In genomic region chr14:71576472-71576871, GRCh38 we compare ENCODE assay signal across 22 cellular contexts.
"Had no signal": no experiment of that assay in that cellular context is flagged by ENCODE, and none has a peak within 500 bp of the region (broad histone marks: within the 10 kb centered on the region; RNA-seq: fewer than 3 reads in every experiment).

No MANE protein-coding gene starts in this region.

- ATAC-seq: activated CD8-positive, alpha-beta T cell treated with anti-CD3 and anti-CD28 coated beads for 36 hours; activated T-cell treated with anti-CD3 and anti-CD28 coated beads, Interleukin-2, amount 50 U/mL, for 72 hours; body of pancreas; T-helper 17 cell had no signal

- H3K27ac ChIP-seq: ascending aorta, body of pancreas had no signal

- H3K27me3 ChIP-seq: ascending aorta, body of pancreas, MG63 had no signal

- H3K9me3 Mint-ChIP-seq: activated B cell treated with CpG ODN at 0.5 μM for 24 hours; activated CD8-positive, alpha-beta T cell treated with anti-CD3 and anti-CD28 coated beads for 36 hours; activated T-cell treated with anti-CD3 and anti-CD28 coated beads, Interleukin-2, amount 50 U/mL, for 72 hours; activated T-helper 2 cell treated with anti-CD3 and anti-CD28 coated beads, Interferon-gamma antibody, Interleukin-2, Interleukin-4, amounts not matched to agents 10 μg/mL and 5 μg/mL and 100 μg/mL, durations not matched to agents 14 hours and 24 hours and 36 hours; IgD-negative memory B cell had no signal

- H3K36me3 ChIP-seq: ascending aorta, MG63 had no signal

- H3K27ac Mint-ChIP-seq: activated B cell treated with CpG ODN at 0.5 μM for 24 hours; activated CD8-positive, alpha-beta T cell treated with anti-CD3 and anti-CD28 coated beads for 36 hours; activated T-helper 2 cell treated with anti-CD3 and anti-CD28 coated beads, Interferon-gamma antibody, Interleukin-2, Interleukin-4, amounts not matched to agents 10 μg/mL and 5 μg/mL and 100 μg/mL, durations not matched to agents 14 hours and 24 hours and 36 hours; T-helper 17 cell had no signal

- H3K27me3 Mint-ChIP-seq: activated B cell treated with CpG ODN at 0.5 μM for 24 hours; activated CD8-positive, alpha-beta T cell treated with anti-CD3 and anti-CD28 coated beads for 36 hours; IgD-negative memory B cell; T-helper 17 cell had no signal

- H3K4me3 ChIP-seq: ascending aorta, body of pancreas, MG63 had no signal

- H3K9me3 ChIP-seq: ascending aorta, body of pancreas, MG63 had no signal

- DNase-seq: activated B cell treated with CpG ODN at 0.5 μM for 24 hours; activated CD8-positive, alpha-beta memory T cell treated with anti-CD3 and anti-CD28 coated beads, Interleukin-2, amount 50 U/mL, for 4 hours; activated CD8-positive, alpha-beta T cell treated with anti-CD3 and anti-CD28 coated beads for 36 hours; activated gamma-delta T cell treated with Interleukin-2 at 50 U/mL for 16 hours; activated naive CD4-positive, alpha-beta T cell treated with anti-CD3 and anti-CD28 coated beads, Interleukin-2, amount 50 U/mL, for 16 hours; activated T-cell treated with anti-CD3 and anti-CD28 coated beads, Interleukin-2, amount 50 U/mL, for 72 hours; amniotic stem cell; body of pancreas; KG1; MG63; MV-4-11; NCI-H1092 treated with DMSO at 0.1 percent for 48 hours; NCI-H1417 treated with DMSO at 0.1 percent for 48 hours; NCI-H187; NCI-H2081 treated with DMSO at 0.1 percent for 48 hours; NCI-H446; SHP77 treated with DMSO at 0.1 percent for 48 hours; T-helper 17 cell; T-helper 9 cell had no signal

- H3K4me3 Mint-ChIP-seq: activated B cell treated with CpG ODN at 0.5 μM for 24 hours; activated CD8-positive, alpha-beta T cell treated with anti-CD3 and anti-CD28 coated beads for 36 hours; activated T-cell treated with anti-CD3 and anti-CD28 coated beads, Interleukin-2, amount 50 U/mL, for 72 hours; IgD-negative memory B cell; T-helper 17 cell had no signal

- H3K4me1 ChIP-seq: body of pancreas had no signal
